ENCODE assay signal across 21 cellular contexts in the genomic region with DNA sequence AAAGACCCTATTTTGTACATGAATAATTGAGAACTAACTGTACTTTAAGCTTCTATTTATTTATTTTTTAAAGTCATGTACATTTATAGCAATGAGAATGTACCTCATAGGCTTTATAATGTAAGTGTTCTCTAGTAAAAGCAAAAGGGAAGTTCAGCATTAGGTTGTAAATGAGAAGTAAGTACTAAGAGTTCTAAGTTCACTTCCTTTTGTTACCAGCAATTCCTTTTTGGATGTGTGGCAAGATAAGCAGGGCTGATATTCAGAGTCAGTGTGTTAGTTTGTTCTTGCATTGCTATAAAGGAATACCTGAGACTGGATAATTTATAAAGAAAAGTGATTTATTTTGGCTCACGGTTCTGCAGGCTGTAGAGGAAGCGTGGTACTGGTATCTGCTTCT. TPM values are rescaled to one million over a fixed set of nuclear protein-coding genes. Genes with fewer than 3 reads are reported as not detected.
DNase-seq lines count a peak whose midpoint lies in the region; ATAC-seq and TF ChIP-seq lines count a peak whose summit lies in the region.
"Had no signal": no experiment of that assay in that cellular context is flagged by ENCODE, and none has a peak within 500 bp of the region (broad histone marks: within the 10 kb centered on the region; RNA-seq: fewer than 3 reads in every experiment).

No MANE protein-coding gene starts in this region.

- H2AFZ ChIP-seq in smooth muscle cell (ENCODE audit: low read depth): peak overlapping the region; percentile 10

- H3K36me3 ChIP-seq in smooth muscle cell (ENCODE audit: low read depth): no peaks in the 10 kb centered on the region
- no peaks in the 10 kb centered on the region for H3K36me3 ChIP-seq in tibial artery
- H3K36me3 ChIP-seq: brain microvascular endothelial cell, right lobe of liver, thyroid gland had no signal

- no peak overlapping the region for H3K9ac ChIP-seq in smooth muscle cell (ENCODE audit: low read depth)

- intact Hi-C loops in tibial artery (cut with DNase I; ENCODE audit: low total_unique reads): no loop called here

- no peak for TF ChIP-seq CTCF in smooth muscle cell (IDR thresholded peaks at IDR 0.05; ENCODE audit: borderline replicate concordance, insufficient read depth, poor library complexity, severe bottlenecking)
- no peak for TF ChIP-seq CTCF in tibial artery (IDR thresholded peaks at IDR 0.05)

- 97% methylated on average over 2 of the region's 2 CpGs for WGBS in smooth muscle cell (ENCODE audit: low lambda C conversion rate)

- H3K27ac ChIP-seq in smooth muscle cell (ENCODE audit: low read depth): peak overlapping the region; percentile 94
- H3K27ac ChIP-seq in tibial artery: no peak overlapping the region
- H3K27ac ChIP-seq: brain microvascular endothelial cell, right lobe of liver, thyroid gland had no signal

- H3K4me3 ChIP-seq in smooth muscle cell (no peak overlapping the region), tibial artery (no peak overlapping the region)
- H3K4me3 ChIP-seq: right lobe of liver, thyroid gland had no signal

- H3K27me3 ChIP-seq in smooth muscle cell (ENCODE audit: low read depth) (no peaks in the 10 kb centered on the region), tibial artery (no peaks in the 10 kb centered on the region)
- H3K27me3 ChIP-seq: brain microvascular endothelial cell, right lobe of liver, thyroid gland had no signal

- H3K4me2 ChIP-seq in smooth muscle cell: no peak overlapping the region

- H3F3A ChIP-seq in smooth muscle cell (ENCODE audit: low read depth): peaks cover 7% of the 10 kb centered on the region

- DNase-seq in Kasumi-1 (lab: John Stamatoyannopoulos, UW): peak; percentile 74 to 92
- DNase-seq in SKM-1 treated with dmso at 0.1 percent for 144 hours (lab: John Stamatoyannopoulos, UW; ENCODE audit: unreplicated experiment): peak; percentile 82
- peak; percentile 20 for DNase-seq in globus pallidus (ENCODE audit: low spot score)
- DNase-seq in smooth muscle cell (lab: John Stamatoyannopoulos, UW; ENCODE audit: unreplicated experiment): no peak
- DNase-seq in NCI-H1048 (lab: John Stamatoyannopoulos, UW): no peak
- no peak for DNase-seq in tibial artery
- DNase-seq: activated CD4-positive, alpha-beta T cell treated with anti-CD3 and anti-CD28 coated beads, Interleukin-2, amount 10 ng/mL, durations not matched to agents 7 days and 5 days; activated naive CD8-positive, alpha-beta T cell treated with anti-CD3 and anti-CD28 coated beads, Interleukin-2, amount 50 U/mL, for 24 hours; brain microvascular endothelial cell; CD8-positive, alpha-beta memory T cell; cortex of kidney; DND-41; H9; KG1; NCI-H1105; NCI-H2081 treated with DMSO at 0.1 percent for 48 hours; NCI-H510A treated with DMSO at 0.1 percent for 48 hours; right lobe of liver; stimulated activated naive CD8-positive, alpha-beta T cell treated with anti-CD3 and anti-CD28 coated beads, Interleukin-15, Interleukin-2, amounts not matched to agents 100 U/mL and 50 U/mL, for 24 hours; thyroid gland had no signal

- ATAC-seq in HG03175 (IDR thresholded peaks at IDR 0.05; ENCODE audit: unreplicated experiment): no peak
- ATAC-seq: activated naive CD8-positive, alpha-beta T cell treated with anti-CD3 and anti-CD28 coated beads, Interleukin-2, amount 50 U/mL, for 24 hours; stimulated activated naive CD8-positive, alpha-beta T cell treated with anti-CD3 and anti-CD28 coated beads, Interleukin-15, Interleukin-2, amounts not matched to agents 100 U/mL and 50 U/mL, for 24 hours had no signal

- peaks cover 3% of the 10 kb centered on the region for H3K4me1 ChIP-seq in smooth muscle cell (ENCODE audit: low read depth)
- peaks cover 0 to 14% (median 2%) of the 10 kb centered on the region in 4 donors for H3K4me1 ChIP-seq in tibial artery
- H3K4me1 ChIP-seq: right lobe of liver, thyroid gland had no signal

- H3K9me3 ChIP-seq in smooth muscle cell (replicated peaks; ENCODE audit: low read depth) (no peaks in the 10 kb centered on the region), tibial artery (peaks cover 0 to 7% (median 0%) of the 10 kb centered on the region in 3 donors)
- H3K9me3 ChIP-seq: right lobe of liver, thyroid gland had no signal

- no peaks in the 10 kb centered on the region for H3K79me2 ChIP-seq in smooth muscle cell (ENCODE audit: low read depth)

- H4K20me1 ChIP-seq in smooth muscle cell (ENCODE audit: low read depth): no peaks in the 10 kb centered on the region

RNA-seq across cellular contexts. Expression of a gene that starts 54.0 kb away (rescaled TPM):
- 1,180 and 1,197 TPM in 2 replicates for total RNA-seq in smooth muscle cell
- polyA plus RNA-seq in smooth muscle cell: 1,697 and 2,448 TPM in 2 replicates
- total RNA-seq: activated CD4-positive, alpha-beta T cell treated with anti-CD3 and anti-CD28 coated beads, Interleukin-2, amount 10 ng/mL, durations not matched to agents 7 days and 5 days; CD8-positive, alpha-beta memory T cell had no signal
- polyA plus RNA-seq: CD8-positive, alpha-beta memory T cell had no signal

Comparison
In these comparisons a context has a peak if more than half of its experiments do, and no peak if none do; other contexts are left out.
1. DNase-seq: peak in Kasumi-1 (2 of 2), SKM-1 treated with dmso at 0.1 percent for 144 hours (single experiment) and globus pallidus (single experiment); none in smooth muscle cell (single experiment), NCI-H1048 (single experiment) and tibial artery (0 of 2).